ENCODE assay signal across 2 cellular contexts in the genomic region with DNA sequence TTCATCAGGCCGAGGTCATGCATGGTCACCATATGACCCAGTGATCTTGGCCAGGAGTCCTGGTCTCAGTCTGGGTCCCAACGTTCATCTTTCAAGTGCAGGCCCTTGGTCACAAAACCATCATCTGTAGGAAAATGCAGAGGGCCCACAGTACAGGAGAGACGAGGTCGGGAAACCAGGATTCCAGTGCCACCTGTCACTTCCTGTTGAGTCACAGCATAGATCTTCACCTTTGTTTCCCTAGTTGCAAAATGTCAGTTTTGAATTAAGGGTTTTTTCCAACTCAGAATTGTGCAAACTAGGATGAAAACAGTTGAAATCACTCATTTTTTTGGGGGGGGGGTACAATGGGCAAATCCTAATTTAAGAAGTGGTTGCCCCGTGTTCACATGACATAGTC.
TF ChIP-seq lines count a peak whose summit lies in the region.

No MANE protein-coding gene starts in this region.

TF ChIP-seq in GM12878, 131 proteins besides CTCF, POLR2A, EP300 and RAD21 (continued from another document):
- TF ChIP-seq TCF3 (IDR thresholded peaks at IDR 0.05; ENCODE audit: borderline replicate concordance, insufficient read depth, low read depth, low read length) (no peak), MYB (IDR thresholded peaks at IDR 0.05; ENCODE audit: borderline replicate concordance, low read depth, low read length) (no peak), MTA2 (IDR thresholded peaks at IDR 0.05; ENCODE audit: low read depth) (no peak)

TF ChIP-seq in HepG2, 621 proteins besides CTCF, POLR2A, EP300 and RAD21 (continued from another document):
- TF ChIP-seq, protein P1, sequence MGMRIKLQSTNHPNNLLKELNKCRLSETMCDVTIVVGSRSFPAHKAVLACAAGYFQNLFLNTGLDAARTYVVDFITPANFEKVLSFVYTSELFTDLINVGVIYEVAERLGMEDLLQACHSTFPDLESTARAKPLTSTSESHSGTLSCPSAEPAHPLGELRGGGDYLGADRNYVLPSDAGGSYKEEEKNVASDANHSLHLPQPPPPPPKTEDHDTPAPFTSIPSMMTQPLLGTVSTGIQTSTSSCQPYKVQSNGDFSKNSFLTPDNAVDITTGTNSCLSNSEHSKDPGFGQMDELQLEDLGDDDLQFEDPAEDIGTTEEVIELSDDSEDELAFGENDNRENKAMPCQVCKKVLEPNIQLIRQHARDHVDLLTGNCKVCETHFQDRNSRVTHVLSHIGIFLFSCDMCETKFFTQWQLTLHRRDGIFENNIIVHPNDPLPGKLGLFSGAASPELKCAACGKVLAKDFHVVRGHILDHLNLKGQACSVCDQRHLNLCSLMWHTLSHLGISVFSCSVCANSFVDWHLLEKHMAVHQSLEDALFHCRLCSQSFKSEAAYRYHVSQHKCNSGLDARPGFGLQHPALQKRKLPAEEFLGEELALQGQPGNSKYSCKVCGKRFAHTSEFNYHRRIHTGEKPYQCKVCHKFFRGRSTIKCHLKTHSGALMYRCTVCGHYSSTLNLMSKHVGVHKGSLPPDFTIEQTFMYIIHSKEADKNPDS (CRISPR knock-in tag; IDR thresholded peaks at IDR 0.05): no peak
- peak; percentile 73 for TF ChIP-seq FOSL2 (CRISPR knock-in tag; IDR thresholded peaks at IDR 0.05)
